Comparison of ENCODE assay signal across 8 cellular contexts in the genomic region with DNA sequence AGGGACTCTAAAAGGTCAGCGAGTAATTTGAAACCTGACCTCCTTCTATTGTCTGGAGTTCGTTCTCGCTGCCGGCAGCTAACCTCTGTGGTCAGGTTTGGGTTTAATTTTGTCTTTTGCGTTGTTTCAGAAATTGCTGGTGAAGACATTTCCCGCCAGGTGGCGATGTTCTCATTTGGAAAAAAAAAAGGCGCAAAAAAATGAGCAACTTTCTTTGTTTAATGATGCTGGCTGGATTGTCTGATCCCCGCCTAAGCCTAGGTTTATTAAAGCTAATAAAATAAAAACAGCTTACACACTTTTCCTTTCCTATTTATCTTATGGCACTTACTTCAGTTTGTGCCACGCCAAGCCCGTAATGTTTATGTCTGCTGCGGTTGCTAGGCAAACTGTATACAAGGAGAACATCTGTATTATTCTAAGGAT.
DNase-seq lines count a peak whose midpoint lies in the region; ATAC-seq and TF ChIP-seq lines count a peak whose summit lies in the region.

No MANE protein-coding gene starts in this region.

- H3K36me3 ChIP-seq in DND-41 (ENCODE audit: insufficient read depth, low read length), result no peaks in the 10 kb centered on the region
- H3K36me3 ChIP-seq in HAP-1 (replicated peaks), result no peaks in the 10 kb centered on the region
- H3K36me3 ChIP-seq in Panc1 (ENCODE audit: control insufficient read depth, insufficient read depth, low read length), result no peaks in the 10 kb centered on the region
- H3K36me3 ChIP-seq in endodermal cell (ENCODE audit: control insufficient read depth, insufficient read depth, low read length), result no peaks in the 10 kb centered on the region
- no peaks in the 10 kb centered on the region for H3K36me3 ChIP-seq in neural progenitor cell

- H3K4me3 ChIP-seq in DND-41 (ENCODE audit: low read depth in 1 of 2, low read length in 2 of 2) (no peak overlapping the region), HAP-1 (no peak overlapping the region), Panc1 (ENCODE audit: low read depth in 2 of 2, low read length in 2 of 2) (no peak overlapping the region), endodermal cell (ENCODE audit: low read length) (no peak overlapping the region), neural progenitor cell (no peak overlapping the region)

- H3K27ac ChIP-seq in DND-41 (ENCODE audit: low read length) (no peak overlapping the region), Panc1 (ENCODE audit: low read length) (no peak overlapping the region), endodermal cell (ENCODE audit: low read depth, low read length) (peak overlapping the region; percentile 45), neural progenitor cell (no peak overlapping the region)

- intact Hi-C loops in Panc1 (cut with micrococcal nuclease; ENCODE audit: unreplicated experiment) (no loop called here), sciatic nerve (cut with DNase I) (no loop called here)

- in situ Hi-C loops in HAP-1 (cut with MboI; ENCODE audit: low sequenced_read_pairs), result no loop called here
- in situ Hi-C loops in Panc1 (cut with HindIII; ENCODE audit: low pct_unique_long_range_greater_than_20kb, low sequenced_read_pairs), result no loop called here

- H3K4me2 ChIP-seq in DND-41 (ENCODE audit: insufficient read depth, low read length) (no peak overlapping the region), neural progenitor cell (peak overlapping the region; percentile 11)

- TF ChIP-seq CTCF in DND-41 (IDR thresholded peaks at IDR 0.05; ENCODE audit: borderline replicate concordance, extremely low read depth, low read length, poor library complexity, severe bottlenecking), result peak; percentile 85
- TF ChIP-seq CTCF in Panc1 (IDR thresholded peaks at IDR 0.05), result peak; percentile 82
- TF ChIP-seq CTCF in endodermal cell (conservative IDR thresholded peaks at IDR 0.05), result peak; percentile 90
- TF ChIP-seq CTCF in neural progenitor cell (IDR thresholded peaks at IDR 0.05), result peak; percentile 88

- H2AFZ ChIP-seq in DND-41 (ENCODE audit: low read depth, low read length) (no peak overlapping the region), neural progenitor cell (replicated peaks) (no peak overlapping the region)

- H3K79me2 ChIP-seq in DND-41 (ENCODE audit: insufficient read depth, low read length) (no peaks in the 10 kb centered on the region), neural progenitor cell (ENCODE audit: low read depth) (no peaks in the 10 kb centered on the region)

- CTCF ChIA-PET in Panc1 (lab: Charles Lee), result interaction anchor here (0.7 kb wide), 1 partner anchor 124 kb away, joined by 4 read pairs; no protein-coding TSS in a partner anchor

- DNase-seq in DND-41 (peak; percentile 30), HAP-1 (ENCODE audit: low spot score in 2 of 2) (peak; percentile 23 to 52), Panc1 (ENCODE audit: low read depth, low spot score) (no peak), endodermal cell (peak; percentile 74), neural progenitor cell (ENCODE audit: low spot score) (peak; percentile 75), NCI-H1436 (lab: John Stamatoyannopoulos, UW) (no peak), T-helper 17 cell (no peak), sciatic nerve (ENCODE audit: low spot score) (no peak)

- H4K20me1 ChIP-seq in DND-41 (ENCODE audit: insufficient read depth, low read length), result no peaks in the 10 kb centered on the region
- H4K20me1 ChIP-seq in neural progenitor cell (ENCODE audit: low read depth), result no peaks in the 10 kb centered on the region

- H3K4me1 ChIP-seq in DND-41 (ENCODE audit: insufficient read depth, low read length), result no peaks in the 10 kb centered on the region
- H3K4me1 ChIP-seq in HAP-1, result no peaks in the 10 kb centered on the region
- no peaks in the 10 kb centered on the region; the same call in 1 of the 2 replicates for H3K4me1 ChIP-seq in Panc1 (ENCODE audit: control insufficient read depth, insufficient read depth, low read length)
- no peaks in the 10 kb centered on the region for H3K4me1 ChIP-seq in endodermal cell (ENCODE audit: control insufficient read depth, insufficient read depth, low read length)
- peaks cover 12% of the 10 kb centered on the region for H3K4me1 ChIP-seq in neural progenitor cell

- no peaks in the 10 kb centered on the region for H3K36me3 Mint-ChIP-seq in endodermal cell (ENCODE audit: low read depth)
- H3K36me3 Mint-ChIP-seq in neural progenitor cell, result no peaks in the 10 kb centered on the region
- no peaks in the 10 kb centered on the region for H3K36me3 Mint-ChIP-seq in T-helper 17 cell (ENCODE audit: low read depth)

- 3 to 30% methylated on average over 4 to 12 of the region's 12 CpGs for WGBS in endodermal cell (ENCODE audit: insufficient coverage in 1 of 2, insufficient read length in 1 of 2), 2 experiments

- peaks cover 22% of the 10 kb centered on the region for H3K27me3 Mint-ChIP-seq in endodermal cell (ENCODE audit: insufficient read depth)
- peaks cover 6% of the 10 kb centered on the region for H3K27me3 Mint-ChIP-seq in neural progenitor cell (ENCODE audit: insufficient read depth, low read depth)
- peaks cover 67% of the 10 kb centered on the region for H3K27me3 Mint-ChIP-seq in T-helper 17 cell

- H3K9ac ChIP-seq in DND-41 (ENCODE audit: low read depth, low read length) (no peak overlapping the region), endodermal cell (ENCODE audit: extremely low read depth, low read length, poor library complexity, severe bottlenecking) (no peak overlapping the region), neural progenitor cell (no peak overlapping the region)

- POLR2A ChIA-PET in Panc1 (lab: Charles Lee), result no interaction called here

- BruUV-seq in Panc1 (replicated peaks; lab: Mats Ljungman, UMichigan), result no TSS peak

- H3K27me3 ChIP-seq in DND-41 (ENCODE audit: insufficient read depth, low read length, poor library complexity) (peaks cover 22% of the 10 kb centered on the region), HAP-1 (ENCODE audit: low read depth) (no peaks in the 10 kb centered on the region), Panc1 (ENCODE audit: control insufficient read depth, insufficient read depth, low read length) (peaks cover 3% of the 10 kb centered on the region; the same call in 1 of the 2 replicates), endodermal cell (ENCODE audit: control insufficient read depth, insufficient read depth, low read length, poor library complexity, severe bottlenecking) (peaks cover 8% of the 10 kb centered on the region), neural progenitor cell (no peaks in the 10 kb centered on the region)

- H3K27ac Mint-ChIP-seq in endodermal cell, result no peak overlapping the region
- H3K27ac Mint-ChIP-seq in neural progenitor cell, result peak overlapping the region; percentile 80
- no peak overlapping the region for H3K27ac Mint-ChIP-seq in T-helper 17 cell

- H3F3A ChIP-seq in neural progenitor cell (ENCODE audit: low read depth), result no peaks in the 10 kb centered on the region

- H3K9me3 Mint-ChIP-seq in endodermal cell (no peaks in the 10 kb centered on the region), neural progenitor cell (peaks cover 6% of the 10 kb centered on the region)

- ATAC-seq in DND-41 (ENCODE audit: insufficient read depth, low read depth) (no peak), Panc1 (no peak), T-helper 17 cell (no peak), sciatic nerve (no peak)

- no peaks in the 10 kb centered on the region for H3K9me3 ChIP-seq in DND-41 (ENCODE audit: insufficient read depth, low read length, severe bottlenecking)
- no peaks in the 10 kb centered on the region for H3K9me3 ChIP-seq in HAP-1
- no peaks in the 10 kb centered on the region for H3K9me3 ChIP-seq in Panc1 (ENCODE audit: control insufficient read depth, insufficient read depth, low read depth, low read length)
- no peaks in the 10 kb centered on the region for H3K9me3 ChIP-seq in endodermal cell (ENCODE audit: control insufficient read depth, low read length)
- H3K9me3 ChIP-seq in neural progenitor cell (ENCODE audit: low read depth), result no peaks in the 10 kb centered on the region
- H3K9me3 ChIP-seq in T-helper 17 cell (ENCODE audit: control insufficient read depth, low read length, poor library complexity, severe bottlenecking), result no peaks in the 10 kb centered on the region

- H3K4me3 Mint-ChIP-seq in endodermal cell (no peak overlapping the region), neural progenitor cell (no peak overlapping the region), T-helper 17 cell (no peak overlapping the region)

- H3K4me1 Mint-ChIP-seq in endodermal cell (peaks cover 6% of the 10 kb centered on the region), neural progenitor cell (peaks cover 33% of the 10 kb centered on the region), T-helper 17 cell (peaks cover 2% of the 10 kb centered on the region)

Comparison
In these comparisons a context has a peak if more than half of its experiments do, and no peak if none do; other contexts are left out.
1. DNase-seq: peak in DND-41 (single experiment), HAP-1 (2 of 2), endodermal cell (single experiment) and neural progenitor cell (single experiment); none in Panc1 (single experiment), NCI-H1436 (single experiment), T-helper 17 cell (0 of 3) and sciatic nerve (single experiment).
2. Peak in every context shown above with its lines, with median percentiles within 50 percentile points of each other: CTCF ChIP-seq.